1 cellular context compared by ENCODE assay signal in genomic region chr2:240586198-240586918, GRCh38.
TF ChIP-seq lines count a peak whose summit lies in the region.

Gene CAPN10 (plus strand): TSS chr2:240586734. CDS start chr2:240586912, 178 bp downstream.

TF ChIP-seq in K562, 482 proteins besides CTCF, POLR2A, EP300 and RAD21 (continued from another document):
- TF ChIP-seq ZNF592 (IDR thresholded peaks at IDR 0.05) = peak; percentile 59; the same call in 1 of the 2 replicates
- TF ChIP-seq YY1 (IDR thresholded peaks at IDR 0.05; ENCODE audit: borderline replicate concordance in 1 of 3, control insufficient read depth in 1 of 3, extremely low read depth in 1 of 3, insufficient read depth in 3 of 3, insufficient read length in 1 of 3, insufficient replicate concordance in 2 of 3, low read depth in 1 of 3, low read length in 2 of 3) = peak in 2 of 3 experiments; percentile 24 to 49
- TF ChIP-seq SIX5 (IDR thresholded peaks at IDR 0.05; ENCODE audit: borderline replicate concordance in 1 of 2, insufficient read depth in 1 of 2, low read depth in 1 of 2, low read length in 2 of 2) = peak; percentile 87 to 88
- TF ChIP-seq RCOR1 (IDR thresholded peaks at IDR 0.05; ENCODE audit: borderline replicate concordance in 1 of 2, low read depth in 2 of 2, low read length in 2 of 2) = peak in 1 of 2 experiments; percentile 64; a peak in 2 of 4 replicates
- peak; percentile 87; the same call in 1 of the 2 replicates for TF ChIP-seq PHF8 (IDR thresholded peaks at IDR 0.05; ENCODE audit: borderline replicate concordance, low read length)
- peak; percentile 78 for TF ChIP-seq GMEB1 (CRISPR knock-in tag; IDR thresholded peaks at IDR 0.05)
- TF ChIP-seq TBL1XR1 (IDR thresholded peaks at IDR 0.05; ENCODE audit: low read length in 2 of 2) = no peak
- TF ChIP-seq TFE3 (CRISPR knock-in tag; IDR thresholded peaks at IDR 0.05) = peak; percentile 100
- TF ChIP-seq ZNF407 (IDR thresholded peaks at IDR 0.05; ENCODE audit: low read depth) = peak; percentile 86
- peak; percentile 82 for TF ChIP-seq EP400 (IDR thresholded peaks at IDR 0.05)
- TF ChIP-seq CBFA2T3 (IDR thresholded peaks at IDR 0.05) = no peak
- TF ChIP-seq CTBP1 (IDR thresholded peaks at IDR 0.05; ENCODE audit: borderline replicate concordance) = peak; percentile 49
- no peak for TF ChIP-seq ATF2 (CRISPR knock-in tag; IDR thresholded peaks at IDR 0.05)
- TF ChIP-seq CHAMP1 (IDR thresholded peaks at IDR 0.05) = no peak
- TF ChIP-seq CHD1 (IDR thresholded peaks at IDR 0.05; ENCODE audit: low read length) = no peak
- no peak for TF ChIP-seq CEBPZ (IDR thresholded peaks at IDR 0.05; ENCODE audit: borderline replicate concordance, low read depth, low read length)
- TF ChIP-seq ZFP36 (IDR thresholded peaks at IDR 0.05; ENCODE audit: low read depth, low read length, partially characterized antibody) = no peak
- peak; percentile 70; the same call in 1 of the 2 replicates for TF ChIP-seq KLF13 (tag; IDR thresholded peaks at IDR 0.05; ENCODE audit: borderline replicate concordance, low read depth)
- TF ChIP-seq SAP30 (IDR thresholded peaks at IDR 0.05; ENCODE audit: borderline replicate concordance, insufficient read depth, low read depth, low read length, poor library complexity, severe bottlenecking) = peak; percentile 40
